ENCODE assay signal across 8 cellular contexts in genomic region chr12:124422570-124423523, GRCh38.
DNase-seq lines count a peak whose midpoint lies in the region; ATAC-seq lines count a peak whose summit lies in the region.

No MANE protein-coding gene starts in this region.

- DNase-seq in A172 (ENCODE audit: low spot score) (peak; percentile 95), HUDEP-2 (lab: John Stamatoyannopoulos, UW; ENCODE audit: unreplicated experiment in 76 of 76) (peak in 72 of 76 experiments; percentile 4 to 81 (median 62)), left cardiac atrium (peak; percentile 96), sciatic nerve (ENCODE audit: low spot score) (peak; percentile 96), HAP-1 (ENCODE audit: low spot score in 2 of 2) (no peak)

- no peaks in the 10 kb centered on the region for H3K27me3 ChIP-seq in HAP-1 (ENCODE audit: low read depth)

- peak; percentile 78 to 88 for ATAC-seq in left cardiac atrium
- ATAC-seq in sciatic nerve: peak; percentile 86
- no peak for ATAC-seq in GM18907 (IDR thresholded peaks at IDR 0.05; ENCODE audit: unreplicated experiment)
- ATAC-seq in HG02588 (IDR thresholded peaks at IDR 0.05; ENCODE audit: unreplicated experiment): no peak

- intact Hi-C loops in left cardiac atrium (cut with DNase I) (loop anchor here (5.0 to 10.0 kb wide), 2 partner anchors 36 to 58 kb away; no protein-coding TSS in a partner anchor), sciatic nerve (cut with DNase I) (no loop called here)

- no peak overlapping the region for H3K4me3 ChIP-seq in HAP-1

- peak overlapping the region; percentile 85 for H3K27ac ChIP-seq in angular gyrus (ENCODE audit: low read depth, low read length)

- no peaks in the 10 kb centered on the region for H3K4me1 ChIP-seq in HAP-1

- H3K36me3 ChIP-seq in HAP-1 (replicated peaks): peaks cover 28% of the 10 kb centered on the region

- H3K9me3 ChIP-seq in HAP-1: no peaks in the 10 kb centered on the region

- in situ Hi-C loops in HAP-1 (cut with MboI; ENCODE audit: low sequenced_read_pairs): no loop called here

Comparison
In these comparisons a context has a peak if more than half of its experiments do, and no peak if none do; other contexts are left out.
1. DNase-seq: peak in A172 (single experiment), HUDEP-2 (72 of 76), left cardiac atrium (single experiment) and sciatic nerve (single experiment); none in HAP-1 (0 of 2).
2. ATAC-seq: peak in left cardiac atrium (2 of 2) and sciatic nerve (single experiment); none in GM18907 (single experiment) and HG02588 (single experiment).